In genomic region chr18:3297025-3297984, GRCh38 we compare ENCODE assay signal across 1 cellular context.
TF ChIP-seq lines count a peak whose summit lies in the region.

No MANE protein-coding gene starts in this region.

TF ChIP-seq in HEK293, 187 proteins besides CTCF, POLR2A, EP300 and RAD21 (continued from another document and continues in another):
- TF ChIP-seq ZNF280C (tag by site-specific recombination; IDR thresholded peaks at IDR 0.05) = no peak
- TF ChIP-seq ZBTB17 (tag by site-specific recombination; IDR thresholded peaks at IDR 0.05) = peak; percentile 65
- TF ChIP-seq ZNF202 (tag by site-specific recombination; IDR thresholded peaks at IDR 0.05; ENCODE audit: borderline replicate concordance) = no peak
- TF ChIP-seq ZSCAN30 (tag by site-specific recombination; IDR thresholded peaks at IDR 0.05) = peak; percentile 69; the same call in 1 of the 2 replicates
- peak; percentile 42; the same call in 1 of the 2 replicates for TF ChIP-seq YY2 (tag by site-specific recombination; IDR thresholded peaks at IDR 0.05)
- TF ChIP-seq ZFP69B (tag by site-specific recombination; IDR thresholded peaks at IDR 0.05) = peak; percentile 55
- TF ChIP-seq ZIC2 (tag by site-specific recombination; IDR thresholded peaks at IDR 0.05) = peak; percentile 93
- TF ChIP-seq ZNF341 (tag by site-specific recombination; IDR thresholded peaks at IDR 0.05; ENCODE audit: low read depth) = peak; percentile 22; the same call in 1 of the 2 replicates
- peak; percentile 92 for TF ChIP-seq ZNF394 (tag by site-specific recombination; IDR thresholded peaks at IDR 0.05; ENCODE audit: borderline replicate concordance)
- TF ChIP-seq ZNF514 (tag by site-specific recombination; IDR thresholded peaks at IDR 0.05) = no peak
- peak; percentile 57; the same call in 1 of the 2 replicates for TF ChIP-seq ZNF324 (tag by site-specific recombination; IDR thresholded peaks at IDR 0.05)
- 0 out of 2 replicates have a peak, but pooled peaks have one; percentile 50 for TF ChIP-seq ZNF792 (tag by site-specific recombination; IDR thresholded peaks at IDR 0.05)
- peak; percentile 87 for TF ChIP-seq SP7 (tag by site-specific recombination; IDR thresholded peaks at IDR 0.05)
- no peak for TF ChIP-seq ZNF140 (tag by site-specific recombination; IDR thresholded peaks at IDR 0.05)
- no peak for TF ChIP-seq ZNF266 (tag by site-specific recombination; IDR thresholded peaks at IDR 0.05; ENCODE audit: low read depth)
- TF ChIP-seq ZNF391 (tag by site-specific recombination; IDR thresholded peaks at IDR 0.05; ENCODE audit: borderline replicate concordance, low read depth) = peak; percentile 62; the same call in 1 of the 2 replicates
- TF ChIP-seq ZNF747 (tag by site-specific recombination; IDR thresholded peaks at IDR 0.05) = no peak
- no peak for TF ChIP-seq SALL2 (tag by site-specific recombination; IDR thresholded peaks at IDR 0.05; ENCODE audit: borderline replicate concordance)
- TF ChIP-seq ZNF600 (tag by site-specific recombination; IDR thresholded peaks at IDR 0.05) = 0 out of 2 replicates have a peak, but pooled peaks have one; percentile 17
- 0 out of 2 replicates have a peak, but pooled peaks have one; percentile 37 for TF ChIP-seq GFI1B (tag by site-specific recombination; IDR thresholded peaks at IDR 0.05)
- 0 out of 2 replicates have a peak, but pooled peaks have one; percentile 14 for TF ChIP-seq ZNF416 (tag by site-specific recombination; IDR thresholded peaks at IDR 0.05)
- TF ChIP-seq, protein P1, sequence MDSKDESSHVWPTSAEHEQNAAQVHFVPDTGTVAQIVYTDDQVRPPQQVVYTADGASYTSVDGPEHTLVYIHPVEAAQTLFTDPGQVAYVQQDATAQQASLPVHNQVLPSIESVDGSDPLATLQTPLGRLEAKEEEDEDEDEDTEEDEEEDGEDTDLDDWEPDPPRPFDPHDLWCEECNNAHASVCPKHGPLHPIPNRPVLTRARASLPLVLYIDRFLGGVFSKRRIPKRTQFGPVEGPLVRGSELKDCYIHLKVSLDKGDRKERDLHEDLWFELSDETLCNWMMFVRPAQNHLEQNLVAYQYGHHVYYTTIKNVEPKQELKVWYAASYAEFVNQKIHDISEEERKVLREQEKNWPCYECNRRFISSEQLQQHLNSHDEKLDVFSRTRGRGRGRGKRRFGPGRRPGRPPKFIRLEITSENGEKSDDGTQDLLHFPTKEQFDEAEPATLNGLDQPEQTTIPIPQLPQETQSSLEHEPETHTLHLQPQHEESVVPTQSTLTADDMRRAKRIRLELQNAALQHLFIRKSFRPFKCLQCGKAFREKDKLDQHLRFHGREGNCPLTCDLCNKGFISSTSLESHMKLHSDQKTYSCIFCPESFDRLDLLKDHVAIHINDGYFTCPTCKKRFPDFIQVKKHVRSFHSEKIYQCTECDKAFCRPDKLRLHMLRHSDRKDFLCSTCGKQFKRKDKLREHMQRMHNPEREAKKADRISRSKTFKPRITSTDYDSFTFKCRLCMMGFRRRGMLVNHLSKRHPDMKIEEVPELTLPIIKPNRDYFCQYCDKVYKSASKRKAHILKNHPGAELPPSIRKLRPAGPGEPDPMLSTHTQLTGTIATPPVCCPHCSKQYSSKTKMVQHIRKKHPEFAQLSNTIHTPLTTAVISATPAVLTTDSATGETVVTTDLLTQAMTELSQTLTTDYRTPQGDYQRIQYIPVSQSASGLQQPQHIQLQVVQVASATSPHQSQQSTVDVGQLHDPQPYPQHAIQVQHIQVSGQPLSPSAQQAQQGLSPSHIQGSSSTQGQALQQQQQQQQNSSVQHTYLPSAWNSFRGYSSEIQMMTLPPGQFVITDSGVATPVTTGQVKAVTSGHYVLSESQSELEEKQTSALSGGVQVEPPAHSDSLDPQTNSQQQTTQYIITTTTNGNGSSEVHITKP (tag by site-specific recombination; IDR thresholded peaks at IDR 0.05) = peak; percentile 72
- no peak for TF ChIP-seq EGR2 (tag by site-specific recombination; IDR thresholded peaks at IDR 0.05; ENCODE audit: low read depth)
- TF ChIP-seq ZBTB8A (tag by site-specific recombination; IDR thresholded peaks at IDR 0.05) = peak; percentile 26; the same call in 1 of the 2 replicates
- TF ChIP-seq HOXC10 (CRISPR knock-in tag; IDR thresholded peaks at IDR 0.05) = no peak
- TF ChIP-seq YY1 (tag by site-specific recombination; IDR thresholded peaks at IDR 0.05) = no peak
- TF ChIP-seq GLIS1 (tag by site-specific recombination; IDR thresholded peaks at IDR 0.05) = peak; percentile 94
- TF ChIP-seq ELK4 (IDR thresholded peaks at IDR 0.05; ENCODE audit: borderline replicate concordance, low read depth, low read length) = no peak
- TF ChIP-seq ZNF596 (tag by site-specific recombination; IDR thresholded peaks at IDR 0.05) = no peak
- TF ChIP-seq ZFHX2 (tag by site-specific recombination; conservative IDR thresholded peaks at IDR 0.05) = peak; percentile 34; the same call in 1 of the 2 replicates
- TF ChIP-seq PATZ1 (tag by site-specific recombination; IDR thresholded peaks at IDR 0.05) = peak; percentile 81
- no peak for TF ChIP-seq ZNF777 (tag by site-specific recombination; IDR thresholded peaks at IDR 0.05; ENCODE audit: borderline replicate concordance)
- TF ChIP-seq PRDM1 (tag by site-specific recombination; IDR thresholded peaks at IDR 0.05) = peak; percentile 35; the same call in 1 of the 2 replicates
- TF ChIP-seq ZNF169 (tag by site-specific recombination; IDR thresholded peaks at IDR 0.05) = no peak
- no peak for TF ChIP-seq TCF7L2 (IDR thresholded peaks at IDR 0.05; ENCODE audit: borderline replicate concordance, low read depth, low read length)
- TF ChIP-seq ZFP37 (tag by site-specific recombination; IDR thresholded peaks at IDR 0.05) = peak; percentile 96; the same call in 1 of the 2 replicates
- peak; percentile 94 for TF ChIP-seq ZNF335 (tag by site-specific recombination; conservative IDR thresholded peaks at IDR 0.05)
- no peak for TF ChIP-seq TRIM28 (IDR thresholded peaks at IDR 0.05; ENCODE audit: borderline replicate concordance, low read length)
- peak; percentile 90 for TF ChIP-seq ZNF501 (tag by site-specific recombination; IDR thresholded peaks at IDR 0.05)
- no peak for TF ChIP-seq ZNF404 (tag by site-specific recombination; IDR thresholded peaks at IDR 0.05)
- no peak for TF ChIP-seq ZNF510 (tag by site-specific recombination; IDR thresholded peaks at IDR 0.05; ENCODE audit: insufficient replicate concordance)
- peak; percentile 86 for TF ChIP-seq ZXDB (tag by site-specific recombination; IDR thresholded peaks at IDR 0.05)
- TF ChIP-seq ZNF449 (tag by site-specific recombination; IDR thresholded peaks at IDR 0.05) = 0 out of 2 replicates have a peak, but pooled peaks have one; percentile 16
- peak; percentile 11; the same call in 1 of the 2 replicates for TF ChIP-seq BCL6B (tag by site-specific recombination; IDR thresholded peaks at IDR 0.05)
- no peak for TF ChIP-seq ZFP3 (tag by site-specific recombination; IDR thresholded peaks at IDR 0.05; ENCODE audit: low read depth)
- TF ChIP-seq ZNF274 (IDR thresholded peaks at IDR 0.05; ENCODE audit: low read length) = no peak
- no peak for TF ChIP-seq ZNF274 (tag by site-specific recombination; IDR thresholded peaks at IDR 0.05; ENCODE audit: borderline replicate concordance)
- TF ChIP-seq ZNF670 (tag by site-specific recombination; IDR thresholded peaks at IDR 0.05; ENCODE audit: low read depth) = no peak
- no peak for TF ChIP-seq ZBTB26 (tag by site-specific recombination; optimal IDR thresholded peaks at IDR 0.05)
- no peak for TF ChIP-seq AEBP2 (tag by site-specific recombination; IDR thresholded peaks at IDR 0.05; ENCODE audit: borderline replicate concordance)
- TF ChIP-seq BCL11B (tag by site-specific recombination; IDR thresholded peaks at IDR 0.05; ENCODE audit: low read depth) = 0 out of 2 replicates have a peak, but pooled peaks have one; percentile 20
- peak; percentile 93 for TF ChIP-seq GLIS2 (tag by site-specific recombination; IDR thresholded peaks at IDR 0.05)
- TF ChIP-seq ZNF626 (tag by site-specific recombination; IDR thresholded peaks at IDR 0.05) = peak; percentile 75; the same call in 1 of the 2 replicates
- peak; percentile 70 for TF ChIP-seq KLF8 (tag by site-specific recombination; IDR thresholded peaks at IDR 0.05)
- TF ChIP-seq ZEB2 (tag by site-specific recombination; IDR thresholded peaks at IDR 0.05) = peak; percentile 87
